Comparison of ENCODE assay signal across 8 cellular contexts in the genomic region with DNA sequence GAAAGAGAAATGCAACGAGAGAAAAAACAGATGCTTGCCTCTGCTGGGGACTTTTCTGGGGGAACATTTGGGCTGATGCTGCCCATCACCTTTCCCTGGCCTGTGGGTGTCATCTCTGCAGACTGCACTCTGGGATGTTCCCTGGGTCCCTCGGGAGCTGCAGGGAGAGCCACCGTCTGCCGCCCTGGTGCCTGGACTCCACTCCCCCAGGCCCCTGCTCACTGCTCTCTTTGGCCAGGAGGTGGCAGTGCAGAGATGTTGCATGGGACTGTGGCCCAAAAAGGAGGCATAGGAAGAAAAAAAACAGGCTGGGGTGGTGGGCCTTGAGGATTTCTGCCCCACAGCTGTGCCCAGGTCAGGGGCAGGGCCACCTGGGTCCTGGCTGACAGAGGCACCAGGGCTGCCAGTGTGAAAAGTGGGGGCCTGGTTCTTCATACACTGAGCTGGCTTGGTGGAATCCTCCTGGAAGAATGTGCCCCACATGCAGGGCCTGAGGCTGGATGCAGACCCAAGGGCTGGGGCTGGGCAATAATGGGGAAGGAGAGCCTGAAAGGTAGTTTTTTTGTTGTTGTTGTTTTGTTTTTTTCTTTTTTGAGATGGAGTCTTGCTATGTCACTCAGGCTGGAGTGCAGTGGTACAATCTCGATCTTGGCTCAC.
A peak's percentile ranks its signal among the peaks of the same experiment; 100 is the strongest.
DNase-seq lines count a peak whose midpoint lies in the region; ATAC-seq and TF ChIP-seq lines count a peak whose summit lies in the region.

No MANE protein-coding gene starts in this region.

- intact Hi-C loops in adrenal gland (cut with DNase I), result no loop called here

- TF ChIP-seq CTCF in adrenal gland (IDR thresholded peaks at IDR 0.05), result peak; percentile 42 to 71 (median 60)

- no peak for TF ChIP-seq POLR2A in adrenal gland (IDR thresholded peaks at IDR 0.05)

- no peaks in the 10 kb centered on the region for H3K4me1 ChIP-seq in adrenal gland (replicated peaks in 1 of 2)
- H3K4me1 ChIP-seq in iPS DF 6.9 (ENCODE audit: control insufficient read depth, insufficient read depth, low read length), result no peaks in the 10 kb centered on the region

- 51 to 53% (median 51%) methylated on average over 3 to 5 of the region's 5 CpGs for WGBS in adrenal gland, 4 donors
- WGBS in iPS DF 6.9 (ENCODE audit: insufficient coverage, insufficient read length), result no CpG with 5 or more reads among the region's 5 CpGs

- H3K27me3 ChIP-seq in adrenal gland, result no peaks in the 10 kb centered on the region
- no peaks in the 10 kb centered on the region for H3K27me3 ChIP-seq in iPS DF 6.9 (ENCODE audit: control insufficient read depth, insufficient read depth, low read length)

- no peaks in the 10 kb centered on the region for H3K36me3 ChIP-seq in adrenal gland (replicated peaks in 1 of 2)
- H3K36me3 ChIP-seq in iPS DF 6.9 (ENCODE audit: control insufficient read depth, insufficient read depth, low read length), result no peaks in the 10 kb centered on the region

- no peak overlapping the region for H3K27ac ChIP-seq in adrenal gland
- no peak overlapping the region for H3K27ac ChIP-seq in iPS DF 6.9 (ENCODE audit: low read length)

- peak; percentile 54 for ATAC-seq in HG02623 (IDR thresholded peaks at IDR 0.05; ENCODE audit: unreplicated experiment)

- H3K4me3 ChIP-seq in adrenal gland (no peak overlapping the region), iPS DF 6.9 (ENCODE audit: low read length) (no peak overlapping the region)

- DNase-seq in activated CD4-positive, CD25-positive, alpha-beta regulatory T cell treated with anti-CD3 and anti-CD28 coated beads, Interleukin-2, amount 50 U/mL, for 72 hours, result peak; percentile 38
- no peak for DNase-seq in activated CD4-positive, CD25-positive, alpha-beta regulatory T cell (lab: John Stamatoyannopoulos, UW)
- DNase-seq in NCI-H82 (lab: John Stamatoyannopoulos, UW) (peak; percentile 92), adrenal gland (peak; percentile 46 to 76 (median 56)), iPS DF 6.9 (ENCODE audit: low read depth, low spot score) (peak; percentile 35), NCI-H146 (lab: John Stamatoyannopoulos, UW) (no peak)
- DNase-seq in stimulated activated CD4-positive, alpha-beta T cell treated with anti-CD3 and anti-CD28 coated beads, TNF-alpha, amount 100 ng/mL, for 48 hours (ENCODE audit: low read depth in 3 of 3), result peak; percentile 7 to 38 (median 24)

- H3K9me3 ChIP-seq in adrenal gland (replicated peaks in 1 of 3), result no peaks in the 10 kb centered on the region
- no peaks in the 10 kb centered on the region for H3K9me3 ChIP-seq in iPS DF 6.9 (ENCODE audit: control insufficient read depth, insufficient read depth, low read length)

Comparison
In these comparisons a context has a peak if more than half of its experiments do, and no peak if none do; other contexts are left out.
1. DNase-seq: peak in activated CD4-positive, CD25-positive, alpha-beta regulatory T cell treated with anti-CD3 and anti-CD28 coated beads, Interleukin-2, amount 50 U/mL, for 72 hours (single experiment), NCI-H82 (single experiment), adrenal gland (7 of 7), iPS DF 6.9 (single experiment) and stimulated activated CD4-positive, alpha-beta T cell treated with anti-CD3 and anti-CD28 coated beads, TNF-alpha, amount 100 ng/mL, for 48 hours (3 of 3); none in activated CD4-positive, CD25-positive, alpha-beta regulatory T cell (0 of 4) and NCI-H146 (single experiment).